In genomic region chr22:33379836-33380235, GRCh38 we compare ENCODE assay signal across 33 cellular contexts.
"Had no signal": no experiment of that assay in that cellular context is flagged by ENCODE, and none has a peak within 500 bp of the region (broad histone marks: within the 10 kb centered on the region; RNA-seq: fewer than 3 reads in every experiment).

No MANE protein-coding gene starts in this region.

- ATAC-seq: activated CD8-positive, alpha-beta T cell treated with anti-CD3 and anti-CD28 coated beads for 36 hours; activated naive CD4-positive, alpha-beta T cell treated with anti-CD3 and anti-CD28 coated beads, Interleukin-2, amount 50 U/mL, for 72 hours; activated T-cell treated with anti-CD3 and anti-CD28 coated beads, Interleukin-2, amount 50 U/mL, for 4 hours; activated T-cell treated with anti-CD3 and anti-CD28 coated beads, Interleukin-2, amount 50 U/mL, for 72 hours; activated T-helper 17 cell treated with anti-CD3 and anti-CD28 coated beads, Interleukin-2, amount 50 U/mL, for 72 hours; body of pancreas had no signal

- H3K4me1 ChIP-seq: adrenal gland, breast epithelium had no signal

- H3K36me3 ChIP-seq: adrenal gland, brain microvascular endothelial cell, breast epithelium had no signal

- DNase-seq: activated B cell treated with CpG ODN at 0.5 μM for 24 hours; activated CD4-positive, alpha-beta memory T cell treated with anti-CD3 and anti-CD28 coated beads for 36 hours; activated CD4-positive, alpha-beta T cell treated with anti-CD3 and anti-CD28 coated beads for 4 hours; activated CD4-positive, alpha-beta T cell treated with anti-CD3 and anti-CD28 coated beads, Interleukin-2, amount 10 ng/mL, durations not matched to agents 24 days and 14 days; activated CD4-positive, alpha-beta T cell treated with anti-CD3 and anti-CD28 coated beads, Interleukin-2, amount 50 U/mL, for 1 hour; activated CD4-positive, alpha-beta T cell treated with anti-CD3 and anti-CD28 coated beads, Interleukin-2, amount 50 U/mL, for 4 hours; activated CD4-positive, CD25-positive, alpha-beta regulatory T cell treated with anti-CD3 and anti-CD28 coated beads, Interleukin-2, amount 50 U/mL, for 72 hours; activated CD8-positive, alpha-beta memory T cell treated with anti-CD3 and anti-CD28 coated beads, Interleukin-2, amount 50 U/mL, for 4 hours; activated CD8-positive, alpha-beta T cell treated with anti-CD3 and anti-CD28 coated beads for 36 hours; activated effector memory CD4-positive, alpha-beta T cell treated with anti-CD3 and anti-CD28 coated beads, Interleukin-2, amount 50 U/mL, for 16 hours; activated gamma-delta T cell treated with Interleukin-2 at 50 U/mL for 16 hours; activated naive CD4-positive, alpha-beta T cell; activated naive CD4-positive, alpha-beta T cell treated with anti-CD3 and anti-CD28 coated beads for 36 hours; activated naive CD4-positive, alpha-beta T cell treated with anti-CD3 and anti-CD28 coated beads, Interleukin-2, amount 50 U/mL, for 16 hours; activated naive CD8-positive, alpha-beta T cell treated with anti-CD3 and anti-CD28 coated beads for 36 hours; activated T-cell treated with anti-CD3 and anti-CD28 coated beads for 4 hours; activated T-cell treated with anti-CD3 and anti-CD28 coated beads, Interleukin-2, amount 50 U/mL, for 1 hour; activated T-cell treated with anti-CD3 and anti-CD28 coated beads, Interleukin-2, amount 50 U/mL, for 4 hours; activated T-cell treated with anti-CD3 and anti-CD28 coated beads, Interleukin-2, amount 50 U/mL, for 72 hours; adrenal gland; amniotic stem cell; aorta; body of pancreas; brain microvascular endothelial cell; central memory CD4-positive, alpha-beta T cell; T-helper 2 cell; T-helper 9 cell had no signal

- FAIRE-seq: astrocyte, TTC549 had no signal

- H3K9me3 ChIP-seq: adrenal gland, body of pancreas had no signal

- H3K27ac ChIP-seq: adrenal gland, body of pancreas, brain microvascular endothelial cell, breast epithelium, VCaP had no signal

- H3K27me3 ChIP-seq: adrenal gland, body of pancreas, brain microvascular endothelial cell, breast epithelium had no signal

- H3K4me3 ChIP-seq: adrenal gland, body of pancreas, breast epithelium had no signal
